Comparison of ENCODE assay signal across 1 cellular context in genomic region chr3:132657869-132658747, GRCh38.
TF ChIP-seq lines count a peak whose summit lies in the region.

No MANE protein-coding gene starts in this region.

TF ChIP-seq in HCT116, 20 proteins besides CTCF, POLR2A, EP300 and RAD21 (continued from another document):
- TF ChIP-seq POLR2AphosphoS5 (IDR thresholded peaks at IDR 0.05; ENCODE audit: low read depth, low read length) = no peak
- no peak for TF ChIP-seq SP1 (IDR thresholded peaks at IDR 0.05; ENCODE audit: low read depth)
- TF ChIP-seq CBX3 (IDR thresholded peaks at IDR 0.05; ENCODE audit: low read depth) = no peak
- no peak for TF ChIP-seq ATF3 (IDR thresholded peaks at IDR 0.05)
- no peak for TF ChIP-seq JUND (IDR thresholded peaks at IDR 0.05)
